20 cellular contexts compared by ENCODE assay signal in the genomic region with DNA sequence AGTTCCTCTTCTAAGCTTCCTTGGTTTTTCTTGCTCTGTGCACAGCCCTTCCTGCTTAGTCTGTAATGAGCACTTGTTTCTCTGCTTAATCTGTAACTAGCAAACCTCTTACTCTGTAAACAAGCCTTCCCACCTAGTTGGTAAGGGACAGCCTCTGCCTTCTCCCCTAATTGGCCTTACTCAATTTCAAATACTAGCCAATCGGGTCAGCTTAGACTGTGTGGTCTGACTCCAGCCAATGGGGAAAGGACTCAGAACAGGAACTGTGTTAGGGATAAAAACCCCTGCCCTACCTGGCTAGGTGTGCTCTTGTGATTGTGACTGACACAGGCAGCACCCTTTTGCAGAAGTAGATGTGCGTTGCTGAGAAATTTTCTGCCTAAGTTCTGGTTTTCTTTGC.
A peak's percentile ranks its signal among the peaks of the same experiment; 100 is the strongest.
DNase-seq lines count a peak whose midpoint lies in the region; ATAC-seq and TF ChIP-seq lines count a peak whose summit lies in the region.
"Had no signal": no experiment of that assay in that cellular context is flagged by ENCODE, and none has a peak within 500 bp of the region (broad histone marks: within the 10 kb centered on the region; RNA-seq: fewer than 3 reads in every experiment).

No MANE protein-coding gene starts in this region.

- H3K4me1 ChIP-seq in GM23338 (ENCODE audit: insufficient read depth), result no peaks in the 10 kb centered on the region
- peaks cover 54% of the 10 kb centered on the region for H3K4me1 ChIP-seq in MM.1S (ENCODE audit: low read length)
- no peaks in the 10 kb centered on the region for H3K4me1 ChIP-seq in effector memory CD4-positive, alpha-beta T cell (ENCODE audit: control insufficient read depth, insufficient read depth, low read length, poor library complexity, severe bottlenecking)
- H3K4me1 ChIP-seq: esophagus muscularis mucosa, gastroesophageal sphincter, left ventricle myocardium inferior had no signal

- H3K4me1 Mint-ChIP-seq in GM23338 (peaks cover 2% of the 10 kb centered on the region; the same call in 1 of the 3 replicates), WTC11 (peaks cover 17% of the 10 kb centered on the region)
- H3K4me1 Mint-ChIP-seq in stimulated activated naive B cell treated with anti-CD40 and anti-IgM and Interleukin-4, amounts not matched to agents 10 μg/mL and 1 μg/mL and 100 μg/mL, for 72 hours, result peaks cover 8 to 18% of the 10 kb centered on the region in 2 donors
- H3K4me1 Mint-ChIP-seq: CD14-positive monocyte had no signal

- H3K27ac ChIP-seq in GM23338 (ENCODE audit: low read depth) (no peak overlapping the region), MM.1S (ENCODE audit: low read length) (no peak overlapping the region)
- H3K27ac ChIP-seq in effector memory CD4-positive, alpha-beta T cell (ENCODE audit: insufficient read depth, low read length, poor library complexity, severe bottlenecking), result no peak overlapping the region
- H3K27ac ChIP-seq: esophagus muscularis mucosa, gastroesophageal sphincter, left ventricle myocardium inferior had no signal

- peaks cover 6% of the 10 kb centered on the region; the same call in 1 of the 3 replicates for H3K36me3 Mint-ChIP-seq in GM23338 (ENCODE audit: low read depth)
- H3K36me3 Mint-ChIP-seq in WTC11, result peaks cover 11% of the 10 kb centered on the region
- no peaks in the 10 kb centered on the region for H3K36me3 Mint-ChIP-seq in stimulated activated naive B cell treated with anti-CD40 and anti-IgM and Interleukin-4, amounts not matched to agents 10 μg/mL and 1 μg/mL and 100 μg/mL, for 72 hours
- H3K36me3 Mint-ChIP-seq: activated naive CD4-positive, alpha-beta T cell treated with anti-CD3 and anti-CD28 coated beads, Interleukin-2, amount 50 U/mL, for 72 hours; CD14-positive monocyte had no signal

- H4K20me1 ChIP-seq in GM23338 (replicated peaks; ENCODE audit: insufficient read depth), result no peaks in the 10 kb centered on the region
- H4K20me1 ChIP-seq in MM.1S (ENCODE audit: insufficient read depth, low read length), result no peaks in the 10 kb centered on the region

- H3K27ac Mint-ChIP-seq in GM23338 (no peak overlapping the region), WTC11 (no peak overlapping the region; the same call in 1 of the 2 replicates)
- no peak overlapping the region for H3K27ac Mint-ChIP-seq in stimulated activated naive B cell treated with anti-CD40 and anti-IgM and Interleukin-4, amounts not matched to agents 10 μg/mL and 1 μg/mL and 100 μg/mL, for 72 hours
- H3K27ac Mint-ChIP-seq: activated naive CD4-positive, alpha-beta T cell treated with anti-CD3 and anti-CD28 coated beads, Interleukin-2, amount 50 U/mL, for 72 hours; activated T-cell treated with anti-CD3 and anti-CD28 coated beads, Interleukin-2, amount 50 U/mL, for 72 hours had no signal

- H3K4me2 ChIP-seq in GM23338 (no peak overlapping the region), MM.1S (ENCODE audit: low read depth, low read length) (no peak overlapping the region)

- TF ChIP-seq CTCF in GM23338 (conservative IDR thresholded peaks at IDR 0.05; ENCODE audit: low read depth in 2 of 2) (no peak), WTC11 (IDR thresholded peaks at IDR 0.05) (no peak), MM.1S (IDR thresholded peaks at IDR 0.05; ENCODE audit: low read length) (no peak)

- H3K79me2 ChIP-seq in GM23338 (replicated peaks; ENCODE audit: insufficient read depth) (no peaks in the 10 kb centered on the region), MM.1S (ENCODE audit: low read length) (no peaks in the 10 kb centered on the region)

- H3K36me3 ChIP-seq in GM23338 (ENCODE audit: insufficient read depth), result no peaks in the 10 kb centered on the region; the same call in 1 of the 2 replicates
- H3K36me3 ChIP-seq in MM.1S (replicated peaks; ENCODE audit: insufficient read depth, low read length), result no peaks in the 10 kb centered on the region
- no peaks in the 10 kb centered on the region for H3K36me3 ChIP-seq in effector memory CD4-positive, alpha-beta T cell (ENCODE audit: control insufficient read depth, insufficient read depth, low read length)
- H3K36me3 ChIP-seq: esophagus muscularis mucosa, gastroesophageal sphincter, left ventricle myocardium inferior had no signal

- H3K9me2 ChIP-seq in GM23338 (ENCODE audit: insufficient read depth) (no peaks in the 10 kb centered on the region; the same call in 1 of the 2 replicates), MM.1S (replicated peaks; ENCODE audit: insufficient read depth, low read length) (no peaks in the 10 kb centered on the region)

- H3K4me3 Mint-ChIP-seq in GM23338, result no peak overlapping the region
- H3K4me3 Mint-ChIP-seq in WTC11, result 0 out of 2 replicates have a peak overlapping the region, but pooled peaks have one; percentile 9
- no peak overlapping the region for H3K4me3 Mint-ChIP-seq in stimulated activated naive B cell treated with anti-CD40 and anti-IgM and Interleukin-4, amounts not matched to agents 10 μg/mL and 1 μg/mL and 100 μg/mL, for 72 hours
- H3K4me3 Mint-ChIP-seq: activated T-cell treated with anti-CD3 and anti-CD28 coated beads, Interleukin-2, amount 50 U/mL, for 72 hours; CD14-positive monocyte had no signal

- H3K9ac ChIP-seq in MM.1S (ENCODE audit: low read length), result no peak overlapping the region

- H3K9me3 Mint-ChIP-seq in GM23338 (peaks cover 12% of the 10 kb centered on the region), WTC11 (peaks cover 13% of the 10 kb centered on the region)
- H3K9me3 Mint-ChIP-seq in stimulated activated naive B cell treated with anti-CD40 and anti-IgM and Interleukin-4, amounts not matched to agents 10 μg/mL and 1 μg/mL and 100 μg/mL, for 72 hours, result peaks cover 4 to 6% of the 10 kb centered on the region in 2 donors
- H3K9me3 Mint-ChIP-seq: activated T-cell treated with anti-CD3 and anti-CD28 coated beads, Interleukin-2, amount 50 U/mL, for 72 hours had no signal

- H3K27me3 ChIP-seq in GM23338 (ENCODE audit: insufficient read depth), result no peaks in the 10 kb centered on the region
- no peaks in the 10 kb centered on the region for H3K27me3 ChIP-seq in MM.1S (replicated peaks; ENCODE audit: insufficient read depth, low read length)
- no peaks in the 10 kb centered on the region for H3K27me3 ChIP-seq in effector memory CD4-positive, alpha-beta T cell (replicated peaks; ENCODE audit: control insufficient read depth, insufficient read depth, low read length, poor library complexity, severe bottlenecking)
- H3K27me3 ChIP-seq: esophagus muscularis mucosa, gastroesophageal sphincter had no signal

- H3K4me3 ChIP-seq in GM23338 (no peak overlapping the region), MM.1S (ENCODE audit: low read length) (no peak overlapping the region)
- no peak overlapping the region for H3K4me3 ChIP-seq in effector memory CD4-positive, alpha-beta T cell (ENCODE audit: insufficient read depth, low read depth, low read length, poor library complexity, severe bottlenecking)
- H3K4me3 ChIP-seq: esophagus muscularis mucosa, gastroesophageal sphincter, left ventricle myocardium inferior had no signal

- POLR2A ChIA-PET in WTC11 (lab: Charles Lee), result no interaction called here

- peak; percentile 13 for DNase-seq in GM23338 (ENCODE audit: low spot score)
- DNase-seq in WTC11 (ENCODE audit: low spot score), result no peak
- DNase-seq in left lobe of liver (ENCODE audit: low spot score), result peak; percentile 75
- DNase-seq in stimulated activated naive B cell treated with anti-CD40 and anti-IgM and Interleukin-4, amounts not matched to agents 10 μg/mL and 1 μg/mL and 100 μg/mL, for 72 hours, result no peak
- DNase-seq in NCI-H446 treated with DMSO at 0.1 percent for 48 hours (lab: John Stamatoyannopoulos, UW), result no peak
- no peak for DNase-seq in MM.1S
- DNase-seq in effector memory CD4-positive, alpha-beta T cell, result no peak
- DNase-seq: activated CD4-positive, alpha-beta T cell treated with anti-CD3 and anti-CD28 coated beads for 1 hour; activated T-cell treated with anti-CD3 and anti-CD28 coated beads, Interleukin-2, amount 50 U/mL, for 72 hours; DMS153; GOT3; left ventricle myocardium inferior; NCI-H526; occipital lobe; SW 1271 had no signal

- no peaks in the 10 kb centered on the region for H3K9me3 ChIP-seq in MM.1S (replicated peaks; ENCODE audit: insufficient read depth, low read length)
- H3K9me3 ChIP-seq in effector memory CD4-positive, alpha-beta T cell (ENCODE audit: control insufficient read depth, low read length), result no peaks in the 10 kb centered on the region

- H2AFZ ChIP-seq in GM23338, result peak overlapping the region; percentile 89
- H2AFZ ChIP-seq in MM.1S (ENCODE audit: low read length), result no peak overlapping the region

- H3K27me3 Mint-ChIP-seq in GM23338 (ENCODE audit: insufficient read depth, low read depth, poor library complexity), result no peaks in the 10 kb centered on the region
- no peaks in the 10 kb centered on the region for H3K27me3 Mint-ChIP-seq in WTC11 (ENCODE audit: low read depth)
- H3K27me3 Mint-ChIP-seq in stimulated activated naive B cell treated with anti-CD40 and anti-IgM and Interleukin-4, amounts not matched to agents 10 μg/mL and 1 μg/mL and 100 μg/mL, for 72 hours, result no peaks in the 10 kb centered on the region

- CTCF ChIA-PET in WTC11 (lab: Charles Lee), result interaction anchor here (1.0 kb wide), 1 partner anchor 34 kb away, joined by 4 read pairs; no protein-coding TSS in a partner anchor

- H3F3A ChIP-seq in GM23338 (replicated peaks; ENCODE audit: low read depth), result no peaks in the 10 kb centered on the region
- peaks cover 16% of the 10 kb centered on the region for H3F3A ChIP-seq in MM.1S (ENCODE audit: insufficient read depth, low read length)

- peak; percentile 72; the same call in 2 of the 3 replicates for ATAC-seq in GM23338
- ATAC-seq in WTC11, result peak; percentile 94
- ATAC-seq in left lobe of liver, result peak; percentile 95
- peak; percentile 38 to 50 for ATAC-seq in stimulated activated naive B cell treated with anti-CD40 and anti-IgM and Interleukin-4, amounts not matched to agents 10 μg/mL and 1 μg/mL and 100 μg/mL, for 72 hours (replicated peaks)
- no peak for ATAC-seq in HG02610 (IDR thresholded peaks at IDR 0.05; ENCODE audit: unreplicated experiment)
- ATAC-seq: activated naive CD4-positive, alpha-beta T cell treated with anti-CD3 and anti-CD28 coated beads, Interleukin-2, amount 50 U/mL, for 72 hours; activated T-cell treated with anti-CD3 and anti-CD28 coated beads, Interleukin-2, amount 50 U/mL, for 72 hours; gastroesophageal sphincter had no signal

TF ChIP-seq in GM23338, 12 proteins besides CTCF, POLR2A, EP300 and RAD21 (continues in another document):
- TF ChIP-seq POLR2AphosphoS5 (IDR thresholded peaks at IDR 0.05; ENCODE audit: low read depth), result 0 out of 2 replicates have a peak, but pooled peaks have one; percentile 23

TF ChIP-seq in WTC11, 78 proteins besides CTCF, POLR2A, EP300 and RAD21 (continues in another document):
- TF ChIP-seq ETV6 (CRISPR knock-in tag; IDR thresholded peaks at IDR 0.05) (no peak), SOX15 (CRISPR knock-in tag; IDR thresholded peaks at IDR 0.05) (no peak)
- TF ChIP-seq, protein P1, sequence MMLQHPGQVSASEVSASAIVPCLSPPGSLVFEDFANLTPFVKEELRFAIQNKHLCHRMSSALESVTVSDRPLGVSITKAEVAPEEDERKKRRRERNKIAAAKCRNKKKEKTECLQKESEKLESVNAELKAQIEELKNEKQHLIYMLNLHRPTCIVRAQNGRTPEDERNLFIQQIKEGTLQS (CRISPR knock-in tag; conservative IDR thresholded peaks at IDR 0.05), result no peak

Comparison
In these comparisons a context has a peak if more than half of its experiments do, and no peak if none do; other contexts are left out.
1. DNase-seq: peak in GM23338 (single experiment) and left lobe of liver (single experiment); none in WTC11 (single experiment), stimulated activated naive B cell treated with anti-CD40 and anti-IgM and Interleukin-4, amounts not matched to agents 10 μg/mL and 1 μg/mL and 100 μg/mL, for 72 hours (single experiment), NCI-H446 treated with DMSO at 0.1 percent for 48 hours (single experiment), MM.1S (single experiment) and effector memory CD4-positive, alpha-beta T cell (0 of 3).